In genomic region chr20:20027284-20027683, GRCh38 we compare ENCODE assay signal across 1 cellular context.
TF ChIP-seq lines count a peak whose summit lies in the region.

No MANE protein-coding gene starts in this region.

TF ChIP-seq in HepG2, 621 proteins besides CTCF, POLR2A, EP300 and RAD21:
- TF ChIP-seq JUNB (CRISPR knock-in tag; IDR thresholded peaks at IDR 0.05; ENCODE audit: borderline replicate concordance) = no peak
- TF ChIP-seq E2F2 (CRISPR knock-in tag; IDR thresholded peaks at IDR 0.05; ENCODE audit: borderline replicate concordance) = no peak
- TF ChIP-seq POLR2AphosphoS5 (IDR thresholded peaks at IDR 0.05; ENCODE audit: low read depth, low read length) = 0 out of 2 replicates have a peak, but pooled peaks have one; percentile 21
- TF ChIP-seq IRX3 (CRISPR knock-in tag; IDR thresholded peaks at IDR 0.05; ENCODE audit: borderline replicate concordance, low read depth) = no peak
